Comparison of ENCODE assay signal across 23 cellular contexts in the genomic region with DNA sequence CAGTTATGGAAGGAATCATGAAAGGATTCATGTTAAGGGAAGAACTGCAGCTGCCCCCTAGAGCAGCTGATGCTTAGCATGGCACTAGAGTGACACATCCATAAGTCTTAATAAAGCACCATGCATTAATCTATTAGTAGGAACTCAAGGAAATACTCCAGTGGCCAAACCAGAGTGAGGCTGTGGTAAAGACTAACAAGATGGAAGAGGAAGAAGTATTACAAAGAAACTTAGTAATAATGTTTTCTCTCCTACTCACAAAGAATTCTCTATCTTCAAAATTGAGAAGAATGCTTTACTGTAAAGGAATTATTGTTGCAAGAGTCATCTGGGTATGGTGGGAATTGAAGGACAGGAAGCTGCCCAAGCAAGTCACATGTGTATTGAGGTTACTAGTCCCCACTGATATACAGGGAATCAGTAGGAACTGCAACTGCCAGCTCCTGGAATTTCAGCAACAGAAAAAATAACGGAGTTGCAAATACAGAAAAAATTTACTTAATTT. TPM values are rescaled to one million over a fixed set of nuclear protein-coding genes. Genes with fewer than 3 reads are reported as not detected.
"Had no signal": no experiment of that assay in that cellular context is flagged by ENCODE, and none has a peak within 500 bp of the region (broad histone marks: within the 10 kb centered on the region; RNA-seq: fewer than 3 reads in every experiment).

No MANE protein-coding gene starts in this region.

- H3K9me3 ChIP-seq: left ventricle myocardium inferior, mucosa of descending colon, ovary, right atrium auricular region, right lobe of liver, stomach, testis, thyroid gland, transverse colon, upper lobe of left lung, vagina had no signal

- H3K36me3 ChIP-seq: left ventricle myocardium inferior, ovary, right atrium auricular region, right lobe of liver, stomach, thyroid gland, transverse colon, upper lobe of left lung, vagina had no signal

- H3K27ac ChIP-seq: left ventricle myocardium inferior, ovary, right atrium auricular region, right lobe of liver, skin epidermis, stomach, testis, thyroid gland, transverse colon, upper lobe of left lung, vagina had no signal

- H3K27me3 ChIP-seq: ovary, right atrium auricular region, right lobe of liver, stomach, testis, thyroid gland, transverse colon, upper lobe of left lung, vagina had no signal

- H3K4me1 ChIP-seq: left ventricle myocardium inferior, right atrium auricular region, right lobe of liver, stomach, testis, thyroid gland, transverse colon, upper lobe of left lung, vagina had no signal

- H3K4me3 ChIP-seq: left ventricle myocardium inferior, lung, mucosa of descending colon, ovary, right atrium auricular region, right lobe of liver, skin epidermis, stomach, testis, thyroid gland, transverse colon, upper lobe of left lung, vagina had no signal

- DNase-seq: islet precursor cell; left ventricle myocardium inferior; midbrain; mucosa of descending colon; naive thymus-derived CD4-positive, alpha-beta T cell; ovary; right lobe of liver; stimulated activated CD4-positive, alpha-beta T cell treated with anti-CD3 and anti-CD28 coated beads, Interleukin-12 subunit alpha, Interleukin-12 subunit beta, amount 100 ng/mL, for 4 hours; stimulated activated CD4-positive, alpha-beta T cell treated with anti-CD3 and anti-CD28 coated beads, Interleukin-15, amount 100 ng/mL, for 24 hours; stimulated activated CD4-positive, alpha-beta T cell treated with anti-CD3 and anti-CD28 coated beads, Interleukin-2, amount 100 ng/mL, for 24 hours; stimulated activated CD4-positive, alpha-beta T cell treated with anti-CD3 and anti-CD28 coated beads, Interleukin-4, amount 100 ng/mL, for 1 hour; stimulated activated naive B cell treated with anti-CD40 and anti-IgM and Interleukin-4, amounts not matched to agents 10 μg/mL and 1 μg/mL and 100 μg/mL, for 72 hours; stimulated activated naive CD8-positive, alpha-beta T cell treated with anti-CD3 and anti-CD28 coated beads, Interleukin-15, Interleukin-2, amounts not matched to agents 100 U/mL and 50 U/mL, for 24 hours; stomach; testis; thyroid gland; transverse colon; upper lobe of left lung had no signal

- ATAC-seq: mucosa of descending colon; naive thymus-derived CD4-positive, alpha-beta T cell; natural killer cell treated with Interleukin-12 subunit alpha and Interleukin-12 subunit beta and Interleukin-15 and Interleukin-18, amount 100 ng/mL, for 72 hours; right lobe of liver; stimulated activated naive B cell treated with anti-CD40 and anti-IgM and Interleukin-4, amounts not matched to agents 10 μg/mL and 1 μg/mL and 100 μg/mL, for 72 hours; stimulated activated naive CD8-positive, alpha-beta T cell treated with anti-CD3 and anti-CD28 coated beads, Interleukin-15, Interleukin-2, amounts not matched to agents 100 U/mL and 50 U/mL, for 24 hours had no signal

RNA-seq across cellular contexts. Expression of gene TOM1L1, which starts 29.9 kb away (rescaled TPM):
- total RNA-seq: natural killer cell treated with Interleukin-12 subunit alpha and Interleukin-12 subunit beta and Interleukin-15 and Interleukin-18, amount 100 ng/mL, for 72 hours had no signal
- polyA plus RNA-seq: naive thymus-derived CD4-positive, alpha-beta T cell had no signal
